Comparison of ENCODE assay signal across 1 cellular context in the genomic region with DNA sequence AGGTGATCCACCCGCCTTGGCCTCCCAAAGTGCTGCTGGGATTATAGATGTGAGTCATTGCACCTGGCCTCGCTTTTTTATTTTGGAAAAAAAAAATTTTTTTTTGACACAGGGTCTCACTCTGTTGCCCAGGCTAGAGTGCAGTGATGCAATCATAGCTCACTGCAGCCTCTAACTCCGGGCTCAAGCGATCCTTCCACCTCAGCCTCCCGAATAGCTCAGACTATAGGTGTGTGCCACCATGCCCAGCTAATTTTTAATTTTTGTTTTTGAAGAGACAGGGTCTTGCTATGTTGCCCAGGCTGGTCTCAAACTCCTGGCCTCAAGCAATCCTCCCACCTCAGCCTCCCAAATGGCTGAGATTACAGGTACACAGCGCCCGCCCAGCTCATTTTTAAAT.
TF ChIP-seq lines count a peak whose summit lies in the region.

No MANE protein-coding gene starts in this region.

TF ChIP-seq in IMR-90, 13 proteins besides CTCF, POLR2A, EP300 and RAD21:
- TF ChIP-seq CEBPB (IDR thresholded peaks at IDR 0.05; ENCODE audit: low read depth, low read length), result 0 out of 2 replicates have a peak, but pooled peaks have one; percentile 7
